ENCODE assay signal across 18 cellular contexts in genomic region chr5:61251874-61252642, GRCh38.
A peak's percentile ranks its signal among the peaks of the same experiment; 100 is the strongest.
DNase-seq lines count a peak whose midpoint lies in the region; ATAC-seq and TF ChIP-seq lines count a peak whose summit lies in the region.
"Had no signal": no experiment of that assay in that cellular context is flagged by ENCODE, and none has a peak within 500 bp of the region (broad histone marks: within the 10 kb centered on the region; RNA-seq: fewer than 3 reads in every experiment).

No MANE protein-coding gene starts in this region.

- TF ChIP-seq POLR2A in testis (IDR thresholded peaks at IDR 0.05), result no peak

- no peak overlapping the region for H3K9ac ChIP-seq in parathyroid adenoma
- H3K9ac ChIP-seq: BLaER1 treated with 17β-estradiol and CSF1 and Interleukin-3, amounts not matched to agents 10 nM and 100 nM had no signal

- ATAC-seq in GM19328 (IDR thresholded peaks at IDR 0.05; ENCODE audit: unreplicated experiment) (no peak), HG03025 (IDR thresholded peaks at IDR 0.05; ENCODE audit: low FRiP score, unreplicated experiment) (no peak)
- ATAC-seq: CD8-positive, alpha-beta T cell; GM12878; HepG2 had no signal

- H3K36me3 Mint-ChIP-seq in Calu3 (ENCODE audit: insufficient read depth, unreplicated experiment), result peaks cover 8% of the 10 kb centered on the region
- H3K36me3 Mint-ChIP-seq: CD8-positive, alpha-beta T cell had no signal

- H3K27ac Mint-ChIP-seq in Calu3 (ENCODE audit: unreplicated experiment), result peak overlapping the region; percentile 69
- H3K27ac Mint-ChIP-seq: B cell; CD8-positive, alpha-beta T cell had no signal

- H3K9me3 Mint-ChIP-seq in Calu3 (ENCODE audit: low read depth, unreplicated experiment), result peaks cover 3% of the 10 kb centered on the region
- H3K9me3 Mint-ChIP-seq: CD8-positive, alpha-beta T cell had no signal

- H3K9me3 ChIP-seq in parathyroid adenoma (ENCODE audit: control insufficient read depth, low read length) (no peaks in the 10 kb centered on the region), testis (no peaks in the 10 kb centered on the region)

- DNase-seq in Calu3 (no peak), M059J (ENCODE audit: low read depth) (peak; percentile 28), astrocyte of the hippocampus (ENCODE audit: low read depth, low spot score) (peak; percentile 78), H4 (ENCODE audit: low spot score) (no peak), testis (no peak)
- DNase-seq: CD8-positive, alpha-beta T cell; DMS 273 treated with DMSO at 0.1 percent for 48 hours; DMS53; DND-41; EL; HCEC 1CT had no signal

- H3K4me3 Mint-ChIP-seq in Calu3 (ENCODE audit: low read depth, unreplicated experiment), result no peak overlapping the region
- H3K4me3 Mint-ChIP-seq: B cell; CD8-positive, alpha-beta T cell had no signal

- CTCF ChIA-PET in Calu3 (lab: Charles Lee), result interaction anchor here (2.3 kb wide), 1 partner anchor 79 kb away, joined by 4 read pairs; no protein-coding TSS in a partner anchor

- H3K36me3 ChIP-seq in parathyroid adenoma (ENCODE audit: control insufficient read depth, insufficient read depth, low read length) (no peaks in the 10 kb centered on the region), testis (ENCODE audit: low read depth, missing control alignments) (no peaks in the 10 kb centered on the region)
- H3K36me3 ChIP-seq: BLaER1 treated with 17β-estradiol and CSF1 and Interleukin-3, amounts not matched to agents 10 nM and 100 nM had no signal

- no peaks in the 10 kb centered on the region for H3K27me3 Mint-ChIP-seq in Calu3 (ENCODE audit: unreplicated experiment)

- H3K4me3 ChIP-seq in parathyroid adenoma (ENCODE audit: low read depth, low read length) (no peak overlapping the region), testis (no peak overlapping the region)
- H3K4me3 ChIP-seq: BLaER1 treated with 17β-estradiol and CSF1 and Interleukin-3, amounts not matched to agents 10 nM and 100 nM; GM12878 had no signal

- intact Hi-C loops in Calu3 (cut with micrococcal nuclease; ENCODE audit: unreplicated experiment), result loop anchor here (10.0 kb wide), 1 partner anchor 197 kb away; no protein-coding TSS in a partner anchor
- intact Hi-C loops in testis (cut with DNase I; ENCODE audit: low total_unique reads), result no loop called here

- H3K79me2 ChIP-seq in parathyroid adenoma, result no peaks in the 10 kb centered on the region

- peak overlapping the region; percentile 71 for H2AFZ ChIP-seq in parathyroid adenoma

- BruUV-seq in Calu3 (replicated peaks; lab: Mats Ljungman, UMichigan), result no TSS peak

- no peak for TF ChIP-seq CTCF in Calu3 (IDR thresholded peaks at IDR 0.05; ENCODE audit: unreplicated experiment)
- TF ChIP-seq CTCF in parathyroid adenoma (IDR thresholded peaks at IDR 0.05), result no peak
- TF ChIP-seq CTCF in testis (IDR thresholded peaks at IDR 0.05), result no peak

- peak overlapping the region; percentile 83 for H3K27ac ChIP-seq in parathyroid adenoma
- H3K27ac ChIP-seq in testis, result no peak overlapping the region
- H3K27ac ChIP-seq: BLaER1 treated with 17β-estradiol and CSF1 and Interleukin-3, amounts not matched to agents 10 nM and 100 nM had no signal

- H3K4me1 ChIP-seq in parathyroid adenoma (peaks cover 46% of the 10 kb centered on the region), testis (no peaks in the 10 kb centered on the region)

- WGBS in testis, 2 donors, result 51 to 54% methylated on average over 11 of the region's 11 CpGs

- H3K4me1 Mint-ChIP-seq in Calu3 (ENCODE audit: low read depth, unreplicated experiment), result peaks cover 53% of the 10 kb centered on the region
- H3K4me1 Mint-ChIP-seq: B cell had no signal

- H3K27me3 ChIP-seq in parathyroid adenoma (ENCODE audit: control insufficient read depth, insufficient read depth, low read length) (no peaks in the 10 kb centered on the region), testis (no peaks in the 10 kb centered on the region)
- H3K27me3 ChIP-seq: BLaER1 treated with 17β-estradiol and CSF1 and Interleukin-3, amounts not matched to agents 10 nM and 100 nM had no signal

- H3K4me2 ChIP-seq in parathyroid adenoma (ENCODE audit: low read length), result no peak overlapping the region

Comparison
In these comparisons a context has a peak if more than half of its experiments do, and no peak if none do; other contexts are left out.
1. DNase-seq: peak in M059J (single experiment) and astrocyte of the hippocampus (single experiment); none in Calu3 (single experiment), H4 (single experiment) and testis (single experiment).